ENCODE assay signal across 8 cellular contexts in the genomic region with DNA sequence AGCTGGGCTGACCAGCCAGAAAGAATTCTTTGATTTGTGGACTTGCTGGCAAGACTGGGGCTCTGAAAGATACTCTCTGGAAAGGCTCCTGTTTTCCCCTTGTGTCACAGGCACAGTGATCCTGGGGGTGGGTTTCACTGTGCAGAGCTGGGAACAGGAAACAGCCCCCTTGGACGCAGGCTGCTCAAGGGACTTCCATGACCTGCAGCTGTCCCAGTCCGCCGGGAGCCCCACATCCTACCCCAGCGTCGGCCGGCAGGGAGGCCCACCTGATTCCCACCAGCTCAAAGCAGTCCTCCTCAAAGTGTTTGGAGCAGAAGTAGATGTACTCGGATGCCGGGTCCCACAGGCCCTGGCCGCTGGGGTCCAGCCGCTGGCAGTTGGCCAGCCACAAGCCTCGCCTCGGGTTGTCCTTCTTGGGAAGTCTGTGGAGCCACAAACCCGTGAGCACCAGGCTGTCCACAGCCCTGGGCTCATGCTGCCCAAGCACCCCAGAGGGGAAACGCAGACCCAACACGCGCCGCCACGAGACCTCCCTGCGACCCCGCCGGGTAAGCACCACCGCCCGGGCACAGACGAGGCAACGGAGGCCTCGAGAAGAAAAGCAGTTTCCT. TPM values are rescaled to one million over a fixed set of nuclear protein-coding genes. Genes with fewer than 3 reads are reported as not detected.
A peak's percentile ranks its signal among the peaks of the same experiment; 100 is the strongest.
DNase-seq lines count a peak whose midpoint lies in the region; ATAC-seq and TF ChIP-seq lines count a peak whose summit lies in the region.

No MANE protein-coding gene starts in this region.

- no peaks in the 10 kb centered on the region for H3K9me2 ChIP-seq in SU-DHL-6 (replicated peaks; ENCODE audit: insufficient read depth, low read length)

- H3K27ac ChIP-seq in cardiac muscle cell (peak overlapping the region; percentile 95), SU-DHL-6 (ENCODE audit: low read depth, low read length) (peak overlapping the region; percentile 95)

- H3K4me2 ChIP-seq in SU-DHL-6 (ENCODE audit: low read depth, low read length, poor library complexity, severe bottlenecking): peak overlapping the region; percentile 90

- no peak for ATAC-seq in HG03469 (IDR thresholded peaks at IDR 0.05; ENCODE audit: unreplicated experiment)
- ATAC-seq in GM21360 (IDR thresholded peaks at IDR 0.05; ENCODE audit: unreplicated experiment): no peak

- H3K9me3 ChIP-seq in cardiac muscle cell (ENCODE audit: low read depth) (no peaks in the 10 kb centered on the region), SU-DHL-6 (ENCODE audit: insufficient read depth, low read length) (no peaks in the 10 kb centered on the region)

- peaks cover 8% of the 10 kb centered on the region for H3K79me2 ChIP-seq in SU-DHL-6 (ENCODE audit: insufficient read depth, low read length)

- no peaks in the 10 kb centered on the region for H4K20me1 ChIP-seq in SU-DHL-6 (ENCODE audit: low read depth, low read length)

- peak overlapping the region; percentile 95 for H3K9ac ChIP-seq in SU-DHL-6 (ENCODE audit: low read length)

- H3K4me3 ChIP-seq in cardiac muscle cell (peak overlapping the region; percentile 74), SU-DHL-6 (ENCODE audit: insufficient read depth, low read length, poor library complexity, severe bottlenecking) (peak overlapping the region; percentile 89), fibroblast of pulmonary artery (replicated peaks; ENCODE audit: low read depth, low read length) (peak overlapping the region; percentile 91), retinal pigment epithelial cell (ENCODE audit: low read length) (peak overlapping the region; percentile 79)

- H3F3A ChIP-seq in SU-DHL-6 (ENCODE audit: insufficient read depth): no peaks in the 10 kb centered on the region

- no peaks in the 10 kb centered on the region for H3K27me3 ChIP-seq in cardiac muscle cell
- no peaks in the 10 kb centered on the region for H3K27me3 ChIP-seq in SU-DHL-6 (ENCODE audit: low read length)

- DNase-seq in cardiac muscle cell (ENCODE audit: low read depth in 1 of 2, low spot score in 1 of 2): no peak
- no peak for DNase-seq in cardiac septum (ENCODE audit: low spot score)
- no peak for DNase-seq in fibroblast of pulmonary artery (ENCODE audit: low read depth)
- DNase-seq in retinal pigment epithelial cell (ENCODE audit: low read depth): no peak
- no peak for DNase-seq in kidney glomerular epithelial cell (lab: John Stamatoyannopoulos, UW)

- H2AFZ ChIP-seq in SU-DHL-6 (ENCODE audit: low read depth, low read length, severe bottlenecking): peak overlapping the region; percentile 80

- TF ChIP-seq CTCF in cardiac muscle cell (IDR thresholded peaks at IDR 0.05; ENCODE audit: low read depth, low read length): no peak
- TF ChIP-seq CTCF in SU-DHL-6 (IDR thresholded peaks at IDR 0.05; ENCODE audit: insufficient read depth, low read length, poor library complexity, severe bottlenecking): no peak
- no peak for TF ChIP-seq CTCF in fibroblast of pulmonary artery (IDR thresholded peaks at IDR 0.05; ENCODE audit: low read length, missing control alignments)
- TF ChIP-seq CTCF in retinal pigment epithelial cell (conservative IDR thresholded peaks at IDR 0.05; ENCODE audit: low read depth, low read length): no peak

- peaks cover 4% of the 10 kb centered on the region for H3K36me3 ChIP-seq in cardiac muscle cell
- H3K36me3 ChIP-seq in SU-DHL-6 (ENCODE audit: low read length): no peaks in the 10 kb centered on the region

- intact Hi-C loops in cardiac septum (cut with DNase I): loop anchor here (1.0 to 5.0 kb wide), 3 partner anchors 19 to 143 kb away; a partner anchor contains a TSS

- H3K4me1 ChIP-seq in cardiac muscle cell (ENCODE audit: low read depth): peaks cover 19% of the 10 kb centered on the region

RNA-seq across cellular contexts. Expression of a gene that starts 0.8 kb away (rescaled TPM):
- total RNA-seq in cardiac muscle cell: 61.1 and 69.8 TPM in 2 replicates
- 47.5 and 49.7 TPM in 2 replicates for polyA plus RNA-seq in cardiac muscle cell
- 18.2 TPM for total RNA-seq in cardiac septum

RNA-seq across cellular contexts. Expression of a gene that starts 13.9 kb away (rescaled TPM):
- total RNA-seq in cardiac muscle cell: 8.6 and 11.8 TPM in 2 replicates
- 7.9 and 8.9 TPM in 2 replicates for polyA plus RNA-seq in cardiac muscle cell
- total RNA-seq in cardiac septum: 5.4 TPM

RNA-seq across cellular contexts. Expression of a gene that starts 19.0 kb away (rescaled TPM):
- total RNA-seq in cardiac muscle cell (50.8 and 62.6 TPM in 2 replicates), cardiac septum (33.0 TPM)
- 41.7 and 60.9 TPM in 2 replicates for polyA plus RNA-seq in cardiac muscle cell

RNA-seq across cellular contexts. Expression of a gene that starts 31.3 kb away (rescaled TPM):
- 1.8 and 4.0 TPM in 2 replicates for total RNA-seq in cardiac muscle cell
- polyA plus RNA-seq in cardiac muscle cell: 3.0 and 4.4 TPM in 2 replicates
- not detected for total RNA-seq in cardiac septum

RNA-seq across cellular contexts. Expression of a gene that starts 34.0 kb away (rescaled TPM):
- 2.0 and 4.8 TPM in 2 replicates for total RNA-seq in cardiac muscle cell
- polyA plus RNA-seq in cardiac muscle cell: 0.67 and 0.87 TPM in 2 replicates
- 0.54 TPM for total RNA-seq in cardiac septum
